Comparison of ENCODE assay signal across 1 cellular context in genomic region chr3:196967412-196968232, GRCh38.
TF ChIP-seq lines count a peak whose summit lies in the region.

No MANE protein-coding gene starts in this region.

TF ChIP-seq in K562, 482 proteins besides CTCF, POLR2A, EP300 and RAD21:
- TF ChIP-seq ZNF184 (CRISPR knock-in tag; IDR thresholded peaks at IDR 0.05): no peak
- TF ChIP-seq CREBBP (IDR thresholded peaks at IDR 0.05; ENCODE audit: low read depth, low read length): no peak
- TF ChIP-seq, protein P1, sequence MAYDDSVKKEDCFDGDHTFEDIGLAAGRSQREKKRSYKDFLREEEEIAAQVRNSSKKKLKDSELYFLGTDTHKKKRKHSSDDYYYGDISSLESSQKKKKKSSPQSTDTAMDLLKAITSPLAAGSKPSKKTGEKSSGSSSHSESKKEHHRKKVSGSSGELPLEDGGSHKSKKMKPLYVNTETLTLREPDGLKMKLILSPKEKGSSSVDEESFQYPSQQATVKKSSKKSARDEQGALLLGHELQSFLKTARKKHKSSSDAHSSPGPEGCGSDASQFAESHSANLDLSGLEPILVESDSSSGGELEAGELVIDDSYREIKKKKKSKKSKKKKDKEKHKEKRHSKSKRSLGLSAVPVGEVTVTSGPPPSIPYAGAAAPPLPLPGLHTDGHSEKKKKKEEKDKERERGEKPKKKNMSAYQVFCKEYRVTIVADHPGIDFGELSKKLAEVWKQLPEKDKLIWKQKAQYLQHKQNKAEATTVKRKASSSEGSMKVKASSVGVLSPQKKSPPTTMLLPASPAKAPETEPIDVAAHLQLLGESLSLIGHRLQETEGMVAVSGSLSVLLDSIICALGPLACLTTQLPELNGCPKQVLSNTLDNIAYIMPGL (CRISPR knock-in tag; IDR thresholded peaks at IDR 0.05): 0 out of 2 replicates have a peak, but pooled peaks have one; percentile 10
- TF ChIP-seq JUND (IDR thresholded peaks at IDR 0.05; ENCODE audit: borderline replicate concordance, low read depth, low read length): no peak
- no peak for TF ChIP-seq JUND (tag; IDR thresholded peaks at IDR 0.05; ENCODE audit: borderline replicate concordance, low read depth, low read length)
- TF ChIP-seq ID3 (CRISPR knock-in tag; IDR thresholded peaks at IDR 0.05): no peak
- no peak for TF ChIP-seq ID3 (tag; IDR thresholded peaks at IDR 0.05)
- peak; percentile 11; the same call in 1 of the 2 replicates for TF ChIP-seq RBFOX2 (IDR thresholded peaks at IDR 0.05; ENCODE audit: low read depth, low read length)
- TF ChIP-seq, protein P2, sequence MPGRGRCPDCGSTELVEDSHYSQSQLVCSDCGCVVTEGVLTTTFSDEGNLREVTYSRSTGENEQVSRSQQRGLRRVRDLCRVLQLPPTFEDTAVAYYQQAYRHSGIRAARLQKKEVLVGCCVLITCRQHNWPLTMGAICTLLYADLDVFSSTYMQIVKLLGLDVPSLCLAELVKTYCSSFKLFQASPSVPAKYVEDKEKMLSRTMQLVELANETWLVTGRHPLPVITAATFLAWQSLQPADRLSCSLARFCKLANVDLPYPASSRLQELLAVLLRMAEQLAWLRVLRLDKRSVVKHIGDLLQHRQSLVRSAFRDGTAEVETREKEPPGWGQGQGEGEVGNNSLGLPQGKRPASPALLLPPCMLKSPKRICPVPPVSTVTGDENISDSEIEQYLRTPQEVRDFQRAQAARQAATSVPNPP (IDR thresholded peaks at IDR 0.05; ENCODE audit: borderline replicate concordance, insufficient read depth, insufficient read length): no peak
- TF ChIP-seq ZNF76 (CRISPR knock-in tag; IDR thresholded peaks at IDR 0.05; ENCODE audit: borderline replicate concordance): no peak
- TF ChIP-seq ELF4 (CRISPR knock-in tag; IDR thresholded peaks at IDR 0.05): no peak
- no peak for TF ChIP-seq ZBTB9 (CRISPR knock-in tag; IDR thresholded peaks at IDR 0.05)
- TF ChIP-seq ZKSCAN1 (IDR thresholded peaks at IDR 0.05; ENCODE audit: low read depth, low read length): no peak
- TF ChIP-seq XRCC5 (IDR thresholded peaks at IDR 0.05; ENCODE audit: low read depth, low read length): no peak
- no peak for TF ChIP-seq SRSF7 (optimal IDR thresholded peaks at IDR 0.05; ENCODE audit: low read depth, low read length)
- TF ChIP-seq USF2 (CRISPR knock-in tag; IDR thresholded peaks at IDR 0.05): no peak
- TF ChIP-seq LCOR (CRISPR knock-in tag; IDR thresholded peaks at IDR 0.05): no peak
- TF ChIP-seq HMG20A (CRISPR knock-in tag; conservative IDR thresholded peaks at IDR 0.05): no peak
- TF ChIP-seq FOS (IDR thresholded peaks at IDR 0.05; ENCODE audit: extremely low read depth, insufficient read length): no peak
- peak; percentile 20 for TF ChIP-seq KDM5B (IDR thresholded peaks at IDR 0.05; ENCODE audit: insufficient replicate concordance, low read depth, low read length)
- no peak for TF ChIP-seq HDAC1 (IDR thresholded peaks at IDR 0.05)
- TF ChIP-seq PHF21A (IDR thresholded peaks at IDR 0.05; ENCODE audit: borderline replicate concordance, low read depth): no peak
- TF ChIP-seq RBM14 (IDR thresholded peaks at IDR 0.05; ENCODE audit: borderline replicate concordance, insufficient read depth, low read depth, low read length): no peak
- TF ChIP-seq ELF1 (tag; IDR thresholded peaks at IDR 0.05): no peak
- TF ChIP-seq CBX8 (IDR thresholded peaks at IDR 0.05; ENCODE audit: borderline replicate concordance, extremely low read depth, low read depth, low read length, poor library complexity, severe bottlenecking): no peak
- TF ChIP-seq, protein P3, sequence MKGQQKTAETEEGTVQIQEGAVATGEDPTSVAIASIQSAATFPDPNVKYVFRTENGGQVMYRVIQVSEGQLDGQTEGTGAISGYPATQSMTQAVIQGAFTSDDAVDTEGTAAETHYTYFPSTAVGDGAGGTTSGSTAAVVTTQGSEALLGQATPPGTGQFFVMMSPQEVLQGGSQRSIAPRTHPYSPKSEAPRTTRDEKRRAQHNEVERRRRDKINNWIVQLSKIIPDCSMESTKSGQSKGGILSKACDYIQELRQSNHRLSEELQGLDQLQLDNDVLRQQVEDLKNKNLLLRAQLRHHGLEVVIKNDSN (CRISPR knock-in tag; IDR thresholded peaks at IDR 0.05): peak; percentile 31; the same call in 1 of the 2 replicates
- TF ChIP-seq TAF15 (IDR thresholded peaks at IDR 0.05; ENCODE audit: low read depth, low read length): no peak
- TF ChIP-seq FOXP1 (CRISPR knock-in tag; IDR thresholded peaks at IDR 0.05): no peak
- TF ChIP-seq ERF (CRISPR knock-in tag; IDR thresholded peaks at IDR 0.05): no peak
- TF ChIP-seq ARNT (IDR thresholded peaks at IDR 0.05): no peak
- TF ChIP-seq FOXA3 (CRISPR knock-in tag; conservative IDR thresholded peaks at IDR 0.05 in 1 of 2, IDR thresholded peaks at IDR 0.05 in 1 of 2): no peak
- TF ChIP-seq SP1 (CRISPR knock-in tag; IDR thresholded peaks at IDR 0.05): no peak
- no peak for TF ChIP-seq HDAC2 (IDR thresholded peaks at IDR 0.05)
- TF ChIP-seq PHB (CRISPR knock-in tag; IDR thresholded peaks at IDR 0.05): no peak
- no peak for TF ChIP-seq KDM2B (CRISPR knock-in tag; IDR thresholded peaks at IDR 0.05)
- no peak for TF ChIP-seq ZNF639 (CRISPR knock-in tag; conservative IDR thresholded peaks at IDR 0.05 in 1 of 2, IDR thresholded peaks at IDR 0.05 in 1 of 2)
